Comparison of ENCODE assay signal across 9 cellular contexts in the genomic region with DNA sequence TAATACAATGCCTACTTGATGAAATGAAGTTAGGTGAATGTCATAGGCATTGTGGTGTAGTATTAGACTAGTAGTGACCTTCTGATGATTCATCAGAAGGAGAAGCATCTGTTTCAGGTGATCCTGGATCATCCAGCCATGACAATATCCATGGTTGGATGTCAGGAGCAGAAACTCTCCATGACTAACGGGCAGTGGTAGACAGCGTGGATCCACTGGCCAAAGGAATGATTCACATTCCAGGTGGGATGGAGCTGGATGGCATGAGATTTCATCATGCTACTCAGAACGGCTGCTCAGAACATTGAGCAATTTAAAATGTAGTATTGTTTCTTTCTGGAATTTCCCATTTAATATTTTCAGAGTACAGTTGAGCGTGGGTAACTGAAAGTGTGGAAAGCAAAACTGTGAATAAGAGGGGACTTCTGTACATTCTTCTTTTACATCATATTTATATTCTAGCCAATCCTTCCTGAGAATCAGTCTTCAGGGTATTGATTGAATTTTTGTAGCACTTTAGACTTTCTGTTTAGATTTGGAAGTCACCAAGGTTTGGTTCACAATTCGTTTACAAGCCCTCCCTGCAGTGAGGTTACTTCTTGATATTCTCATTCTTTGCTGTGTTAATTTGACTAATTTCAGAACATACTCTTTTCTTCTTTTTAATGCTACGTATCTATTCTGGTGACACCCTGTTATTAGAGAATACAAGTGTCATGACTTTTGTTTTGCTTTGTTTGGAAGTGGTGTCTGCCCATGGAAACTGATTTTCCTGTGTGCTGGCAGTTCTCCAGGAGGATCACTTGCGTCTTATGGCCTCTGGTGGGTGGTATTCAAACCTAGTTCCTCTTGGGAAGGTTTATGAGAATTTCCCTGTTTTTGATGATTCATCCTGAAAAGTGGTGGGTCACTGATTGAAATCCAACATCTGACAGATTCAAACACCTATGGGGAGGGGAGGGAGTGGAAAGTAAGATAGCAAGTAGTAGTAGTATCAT. TPM values are rescaled to one million over a fixed set of nuclear protein-coding genes. Genes with fewer than 3 reads are reported as not detected.
DNase-seq lines count a peak whose midpoint lies in the region; ATAC-seq, FAIRE-seq and TF ChIP-seq lines count a peak whose summit lies in the region.
"Had no signal": no experiment of that assay in that cellular context is flagged by ENCODE, and none has a peak within 500 bp of the region (broad histone marks: within the 10 kb centered on the region; RNA-seq: fewer than 3 reads in every experiment).

No MANE protein-coding gene starts in this region.

- H4K20me1 ChIP-seq in K562 (replicated peaks; ENCODE audit: control insufficient read depth, insufficient read depth, low read length), result no peaks in the 10 kb centered on the region

- CTCF ChIA-PET in K562 (lab: Yijun Ruan, JAX; ENCODE audit: low intra/inter-chr PET ratio), result no interaction called here

- H3K27ac ChIP-seq in K562 (ENCODE audit: extremely low read depth, low read depth, low read length), result no peak overlapping the region
- H3K27ac ChIP-seq: adrenal gland had no signal

- DNase-seq in GM06990 (ENCODE audit: extremely low read depth, insufficient read length), result peak; percentile 30
- DNase-seq in HK-2 (ENCODE audit: unreplicated experiment), result peak; percentile 61
- DNase-seq in K562 (ENCODE audit: extremely low read depth in 1 of 4, low spot score in 3 of 4), result peak in 2 of 4 experiments; percentile 6 to 13
- no peak for DNase-seq in osteocyte (ENCODE audit: extremely low spot score, unreplicated experiment)
- no peak for DNase-seq in nucleus accumbens (lab: John Stamatoyannopoulos, UW)
- DNase-seq in NCI-H748 (lab: John Stamatoyannopoulos, UW; ENCODE audit: unreplicated experiment), result no peak
- DNase-seq: RPMI8226 had no signal

- H3K4me3 Mint-ChIP-seq in osteocyte (ENCODE audit: unreplicated experiment), result no peak overlapping the region

- no peaks in the 10 kb centered on the region for H3K9me3 Mint-ChIP-seq in osteocyte (ENCODE audit: unreplicated experiment)

- H3K27me3 Mint-ChIP-seq in osteocyte (ENCODE audit: unreplicated experiment), result peaks cover 14% of the 10 kb centered on the region

- H3K79me2 ChIP-seq in K562 (ENCODE audit: control insufficient read depth, insufficient read depth, low read length), result no peaks in the 10 kb centered on the region

- ATAC-seq in K562 (no peak), HG03378 (IDR thresholded peaks at IDR 0.05; ENCODE audit: unreplicated experiment) (no peak)

- no peak for TF ChIP-seq RAD21 in K562 (CRISPR knock-in tag; conservative IDR thresholded peaks at IDR 0.05 in 1 of 2, IDR thresholded peaks at IDR 0.05 in 1 of 2)

- peak overlapping the region; percentile 70 for H3K27ac Mint-ChIP-seq in osteocyte (ENCODE audit: unreplicated experiment)

- no peak overlapping the region for H3K4me2 ChIP-seq in K562 (ENCODE audit: insufficient read depth, low read length)

- TF ChIP-seq CTCF in GM06990 (IDR thresholded peaks at IDR 0.05; ENCODE audit: insufficient read depth, low read length, poor library complexity, severe bottlenecking) (no peak), K562 (IDR thresholded peaks at IDR 0.05 in 2 of 3, conservative IDR thresholded peaks at IDR 0.05 in 1 of 3; ENCODE audit: insufficient read depth in 2 of 3, low read depth in 1 of 3, low read length in 3 of 3) (no peak), osteocyte (IDR thresholded peaks at IDR 0.05) (no peak)

- POLR2A ChIA-PET in K562 (lab: Yijun Ruan, JAX), result no interaction called here

- H3K4me3 ChIP-seq in GM06990 (replicated peaks; ENCODE audit: low read depth, low read length) (no peak overlapping the region), K562 (no peak overlapping the region)
- H3K4me3 ChIP-seq: adrenal gland had no signal

- no peak for TF ChIP-seq EP300 in K562 (IDR thresholded peaks at IDR 0.05; ENCODE audit: low read length)

- H3K4me1 Mint-ChIP-seq in osteocyte (ENCODE audit: unreplicated experiment), result peaks cover 6% of the 10 kb centered on the region

- no peaks in the 10 kb centered on the region; a peak in 1 of 5 replicates for H3K4me1 ChIP-seq in K562 (replicated peaks in 1 of 2; ENCODE audit: control insufficient read depth in 2 of 2, insufficient read depth in 2 of 2, low read length in 2 of 2)
- H3K4me1 ChIP-seq: adrenal gland had no signal

- H3K9me3 ChIP-seq in K562 (replicated peaks; ENCODE audit: control insufficient read depth, insufficient read depth, low read depth, low read length), result no peaks in the 10 kb centered on the region; the same call in 1 of the 2 replicates
- H3K9me3 ChIP-seq: adrenal gland had no signal

- TF ChIP-seq POLR2A in K562 (conservative IDR thresholded peaks at IDR 0.05), result no peak

- WGBS in K562 (ENCODE audit: insufficient coverage, low coverage, missing lambda C conversion rate), result 5% methylated on average over 7 of the region's 7 CpGs

- H3K9me1 ChIP-seq in K562 (ENCODE audit: control insufficient read depth, insufficient read depth, low read length), result no peaks in the 10 kb centered on the region

- intact Hi-C loops in K562 (cut with micrococcal nuclease), result no loop called here

- no peaks in the 10 kb centered on the region for H3K36me3 Mint-ChIP-seq in osteocyte (ENCODE audit: unreplicated experiment)

- H3K36me3 ChIP-seq in GM06990 (ENCODE audit: control insufficient read depth, insufficient read depth, low read length), result no peaks in the 10 kb centered on the region
- H3K36me3 ChIP-seq in K562 (ENCODE audit: control insufficient read depth, insufficient read depth, low read length), result no peaks in the 10 kb centered on the region
- H3K36me3 ChIP-seq: adrenal gland had no signal

- no peak overlapping the region for H3K9ac ChIP-seq in K562 (ENCODE audit: insufficient read depth in 1 of 2, low read depth in 2 of 2, low read length in 2 of 2)

- H3K27me3 ChIP-seq in GM06990 (replicated peaks; ENCODE audit: control insufficient read depth, insufficient read depth, low read length) (no peaks in the 10 kb centered on the region; the same call in 1 of the 2 replicates), K562 (ENCODE audit: control insufficient read depth in 2 of 2, insufficient read depth in 2 of 2, low read length in 2 of 2) (peaks cover 3% of the 10 kb centered on the region in 2 experiments; a peak in 1 of 5 replicates)
- H3K27me3 ChIP-seq: adrenal gland had no signal

- no peak overlapping the region for H2AFZ ChIP-seq in K562 (ENCODE audit: low read depth, low read length)

- in situ Hi-C loops in K562 (cut with MboI), result no loop called here

- BruUV-seq in K562 (replicated peaks; lab: Mats Ljungman, UMichigan), result no TSS peak

- no peak for FAIRE-seq in K562 (lab: Jason Lieb, UNC)

TF ChIP-seq in K562, 482 proteins besides CTCF, POLR2A, EP300 and RAD21 (continues in another document):
- TF ChIP-seq NFIC (IDR thresholded peaks at IDR 0.05), result peak; percentile 63
- TF ChIP-seq TRIM24 (IDR thresholded peaks at IDR 0.05), result peak; percentile 52 to 69; a peak in 2 of 4 replicates
- TF ChIP-seq SOX6 (IDR thresholded peaks at IDR 0.05), result peak; percentile 20; the same call in 1 of the 2 replicates
- no peak for TF ChIP-seq NCOA4 (IDR thresholded peaks at IDR 0.05; ENCODE audit: partially characterized antibody)
- TF ChIP-seq ZNF253 (CRISPR knock-in tag; conservative IDR thresholded peaks at IDR 0.05), result no peak
- TF ChIP-seq RCOR1 (IDR thresholded peaks at IDR 0.05; ENCODE audit: borderline replicate concordance in 1 of 2, low read depth in 2 of 2, low read length in 2 of 2), result peak in 1 of 2 experiments; percentile 24; a peak in 1 of 4 replicates
- TF ChIP-seq ZNF778 (CRISPR knock-in tag; IDR thresholded peaks at IDR 0.05), result no peak
- no peak for TF ChIP-seq KHSRP (IDR thresholded peaks at IDR 0.05)
- TF ChIP-seq, protein P1, sequence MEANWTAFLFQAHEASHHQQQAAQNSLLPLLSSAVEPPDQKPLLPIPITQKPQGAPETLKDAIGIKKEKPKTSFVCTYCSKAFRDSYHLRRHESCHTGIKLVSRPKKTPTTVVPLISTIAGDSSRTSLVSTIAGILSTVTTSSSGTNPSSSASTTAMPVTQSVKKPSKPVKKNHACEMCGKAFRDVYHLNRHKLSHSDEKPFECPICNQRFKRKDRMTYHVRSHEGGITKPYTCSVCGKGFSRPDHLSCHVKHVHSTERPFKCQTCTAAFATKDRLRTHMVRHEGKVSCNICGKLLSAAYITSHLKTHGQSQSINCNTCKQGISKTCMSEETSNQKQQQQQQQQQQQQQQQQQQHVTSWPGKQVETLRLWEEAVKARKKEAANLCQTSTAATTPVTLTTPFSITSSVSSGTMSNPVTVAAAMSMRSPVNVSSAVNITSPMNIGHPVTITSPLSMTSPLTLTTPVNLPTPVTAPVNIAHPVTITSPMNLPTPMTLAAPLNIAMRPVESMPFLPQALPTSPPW (CRISPR knock-in tag; IDR thresholded peaks at IDR 0.05), result 0 out of 2 replicates have a peak, but pooled peaks have one; percentile 18
- peak; percentile 69; the same call in 1 of the 2 replicates for TF ChIP-seq FOXJ2 (tag; IDR thresholded peaks at IDR 0.05)

RNA-seq across cellular contexts. Expression of a gene that starts 12.2 kb away (rescaled TPM):
- total RNA-seq in K562 (2011; cell fraction: chromatin; rRNA removed; ENCODE audit: low replicate concordance), result 50.5 and 114 TPM in 2 replicates
- total RNA-seq in K562 (2011; cell fraction: nucleolus; rRNA removed), result 35.4 and 43.6 TPM in 2 replicates
- total RNA-seq in K562 (2011; cell fraction: nucleoplasm; rRNA removed), result 53.7 and 70.5 TPM in 2 replicates
- 47.5 and 62.6 TPM in 2 replicates for total RNA-seq in K562 (2014; rRNA removed)
- 72.9 and 76.9 TPM in 2 replicates for total RNA-seq in K562 (2014; rRNA removed; fragmentation: Illumina TruSeq; extraction: Trizol)
- 66.7 and 71.4 TPM in 2 replicates for total RNA-seq in K562 (2015; rRNA removed; fragmentation: Illumina TruSeq; extraction: Trizol)
- 70.4 and 73.2 TPM in 2 replicates for total RNA-seq in K562 (2021)
- polyA plus RNA-seq in K562 (2011; rRNA removed), result 125 and 162 TPM in 2 replicates
- polyA plus RNA-seq in K562 (2011; cell fraction: cytosol; rRNA removed), result 198 and 220 TPM in 2 replicates
- polyA plus RNA-seq in K562 (2011; cell fraction: nucleus; rRNA removed), result 189 and 225 TPM in 2 replicates
- 65.5 and 75.7 TPM in 2 replicates for polyA plus RNA-seq in K562 (2012)
- polyA plus RNA-seq in K562 (2014; fragmentation: Illumina TruSeq; extraction: Trizol), result 104 and 120 TPM in 2 replicates
- polyA plus RNA-seq in K562 (2014; fragmentation: Nextera tagmentation; extraction: Ambion mirVana), result 10 to 100 TPM; 23.6 to 24.5 TPM
- polyA plus RNA-seq in K562 (2014; rRNA removed), result 69.5 and 78.9 TPM in 2 replicates
- polyA minus RNA-seq in K562 (2011; rRNA and poly(A)+ RNA removed), result 178 and 195 TPM in 2 replicates
- 78.4 and 91.4 TPM in 2 replicates for polyA minus RNA-seq in K562 (2011; cell fraction: cytosol; rRNA and poly(A)+ RNA removed)
- 36.9 and 68.3 TPM in 2 replicates for polyA minus RNA-seq in K562 (2011; cell fraction: nucleus; rRNA and poly(A)+ RNA removed)
- 62.2 and 62.3 TPM in 2 replicates for total RNA-seq in osteocyte

Comparison
In these comparisons a context has a peak if more than half of its experiments do, and no peak if none do; other contexts are left out.
1. DNase-seq: peak in GM06990 (single experiment) and HK-2 (single experiment); none in osteocyte (single experiment), nucleus accumbens (0 of 56) and NCI-H748 (single experiment).